In genomic region chr2:218547511-218547910, GRCh38 we compare ENCODE assay signal across 16 cellular contexts. TPM values are rescaled to one million over a fixed set of nuclear protein-coding genes. Genes with fewer than 3 reads are reported as not detected.
DNase-seq lines count a peak whose midpoint lies in the region; ATAC-seq and TF ChIP-seq lines count a peak whose summit lies in the region.
"Had no signal": no experiment of that assay in that cellular context is flagged by ENCODE, and none has a peak within 500 bp of the region (broad histone marks: within the 10 kb centered on the region; RNA-seq: fewer than 3 reads in every experiment).

No MANE protein-coding gene starts in this region.

- H3K4me3 ChIP-seq in endodermal cell (ENCODE audit: low read length) = no peak overlapping the region
- H3K4me3 ChIP-seq: BLaER1 treated with 17β-estradiol and CSF1 and Interleukin-3, amounts not matched to agents 10 nM and 100 nM; GM23248; HAP-1 had no signal

- H3K36me3 Mint-ChIP-seq in activated naive CD8-positive, alpha-beta T cell treated with anti-CD3 and anti-CD28 coated beads, Interleukin-2, amount 50 U/mL, for 24 hours (ENCODE audit: low read depth) = peaks cover 53% of the 10 kb centered on the region
- peaks cover 29% of the 10 kb centered on the region for H3K36me3 Mint-ChIP-seq in activated naive CD8-positive, alpha-beta T cell treated with anti-CD3 and anti-CD28 coated beads for 36 hours
- peaks cover 38% of the 10 kb centered on the region for H3K36me3 Mint-ChIP-seq in activated T-helper 1 cell treated with anti-CD3 and anti-CD28 coated beads, Interleukin-12 subunit alpha, Interleukin-12 subunit beta, Interleukin-2, Interleukin-4 antibody, amounts not matched to agents 30 ng/mL and 10 ng/mL and 1 ng/mL, durations not matched to agents 14 hours and 24 hours and 36 hours (ENCODE audit: low read depth)
- peaks cover 51% of the 10 kb centered on the region for H3K36me3 Mint-ChIP-seq in central memory CD8-positive, alpha-beta T cell (ENCODE audit: insufficient read depth)
- peaks cover 59% of the 10 kb centered on the region for H3K36me3 Mint-ChIP-seq in endodermal cell (ENCODE audit: low read depth)

- no peak overlapping the region for H3K27ac ChIP-seq in endodermal cell (ENCODE audit: low read depth, low read length)
- H3K27ac ChIP-seq: BLaER1 treated with 17β-estradiol and CSF1 and Interleukin-3, amounts not matched to agents 10 nM and 100 nM; GM23248; HL-60 had no signal

- ATAC-seq in activated naive CD8-positive, alpha-beta T cell treated with anti-CD3 and anti-CD28 coated beads, Interleukin-2, amount 50 U/mL, for 24 hours = peak; percentile 73
- no peak for ATAC-seq in central memory CD8-positive, alpha-beta T cell (replicated peaks; ENCODE audit: extremely low read depth, poor library complexity, severe bottlenecking)
- ATAC-seq: CD8-positive, alpha-beta T cell had no signal

- no peaks in the 10 kb centered on the region for H3K27me3 Mint-ChIP-seq in activated naive CD8-positive, alpha-beta T cell treated with anti-CD3 and anti-CD28 coated beads, Interleukin-2, amount 50 U/mL, for 24 hours
- H3K27me3 Mint-ChIP-seq in activated naive CD8-positive, alpha-beta T cell treated with anti-CD3 and anti-CD28 coated beads for 36 hours = no peaks in the 10 kb centered on the region
- no peaks in the 10 kb centered on the region for H3K27me3 Mint-ChIP-seq in activated T-helper 1 cell treated with anti-CD3 and anti-CD28 coated beads, Interleukin-12 subunit alpha, Interleukin-12 subunit beta, Interleukin-2, Interleukin-4 antibody, amounts not matched to agents 30 ng/mL and 10 ng/mL and 1 ng/mL, durations not matched to agents 14 hours and 24 hours and 36 hours (ENCODE audit: insufficient read depth)
- no peaks in the 10 kb centered on the region for H3K27me3 Mint-ChIP-seq in central memory CD8-positive, alpha-beta T cell
- no peaks in the 10 kb centered on the region for H3K27me3 Mint-ChIP-seq in endodermal cell (ENCODE audit: insufficient read depth)
- H3K27me3 Mint-ChIP-seq: B cell had no signal

- no peaks in the 10 kb centered on the region for H3K9me3 Mint-ChIP-seq in activated naive CD8-positive, alpha-beta T cell treated with anti-CD3 and anti-CD28 coated beads, Interleukin-2, amount 50 U/mL, for 24 hours
- no peaks in the 10 kb centered on the region for H3K9me3 Mint-ChIP-seq in activated naive CD8-positive, alpha-beta T cell treated with anti-CD3 and anti-CD28 coated beads for 36 hours
- H3K9me3 Mint-ChIP-seq in activated T-helper 1 cell treated with anti-CD3 and anti-CD28 coated beads, Interleukin-12 subunit alpha, Interleukin-12 subunit beta, Interleukin-2, Interleukin-4 antibody, amounts not matched to agents 30 ng/mL and 10 ng/mL and 1 ng/mL, durations not matched to agents 14 hours and 24 hours and 36 hours = no peaks in the 10 kb centered on the region
- H3K9me3 Mint-ChIP-seq in central memory CD8-positive, alpha-beta T cell = no peaks in the 10 kb centered on the region
- peaks cover 3% of the 10 kb centered on the region for H3K9me3 Mint-ChIP-seq in endodermal cell
- H3K9me3 Mint-ChIP-seq: CD8-positive, alpha-beta T cell had no signal

- no peak overlapping the region for H3K9ac ChIP-seq in endodermal cell (ENCODE audit: extremely low read depth, low read length, poor library complexity, severe bottlenecking)
- H3K9ac ChIP-seq: BLaER1 treated with 17β-estradiol and CSF1 and Interleukin-3, amounts not matched to agents 10 nM and 100 nM; GM23248 had no signal

- TF ChIP-seq CTCF in endodermal cell (conservative IDR thresholded peaks at IDR 0.05) = no peak

- peaks cover 74% of the 10 kb centered on the region for H3K36me3 ChIP-seq in endodermal cell (ENCODE audit: control insufficient read depth, insufficient read depth, low read length)

- no peaks in the 10 kb centered on the region for H3K27me3 ChIP-seq in endodermal cell (ENCODE audit: control insufficient read depth, insufficient read depth, low read length, poor library complexity, severe bottlenecking)
- H3K27me3 ChIP-seq: BLaER1 treated with 17β-estradiol and CSF1 and Interleukin-3, amounts not matched to agents 10 nM and 100 nM had no signal

- H3K9me3 ChIP-seq in endodermal cell (ENCODE audit: control insufficient read depth, low read length) = no peaks in the 10 kb centered on the region
- H3K9me3 ChIP-seq: BLaER1 treated with 17β-estradiol and CSF1 and Interleukin-3, amounts not matched to agents 10 nM and 100 nM; HAP-1 had no signal

- H3K27ac Mint-ChIP-seq in activated naive CD8-positive, alpha-beta T cell treated with anti-CD3 and anti-CD28 coated beads, Interleukin-2, amount 50 U/mL, for 24 hours = peak overlapping the region; percentile 57
- no peak overlapping the region for H3K27ac Mint-ChIP-seq in activated naive CD8-positive, alpha-beta T cell treated with anti-CD3 and anti-CD28 coated beads for 36 hours
- peak overlapping the region; percentile 8 for H3K27ac Mint-ChIP-seq in activated T-helper 1 cell treated with anti-CD3 and anti-CD28 coated beads, Interleukin-12 subunit alpha, Interleukin-12 subunit beta, Interleukin-2, Interleukin-4 antibody, amounts not matched to agents 30 ng/mL and 10 ng/mL and 1 ng/mL, durations not matched to agents 14 hours and 24 hours and 36 hours
- H3K27ac Mint-ChIP-seq in central memory CD8-positive, alpha-beta T cell (ENCODE audit: low read depth) = peak overlapping the region; percentile 16
- no peak overlapping the region for H3K27ac Mint-ChIP-seq in endodermal cell
- H3K27ac Mint-ChIP-seq: B cell; CD8-positive, alpha-beta T cell had no signal

- no peaks in the 10 kb centered on the region for H3K4me1 ChIP-seq in endodermal cell (ENCODE audit: control insufficient read depth, insufficient read depth, low read length)
- H3K4me1 ChIP-seq: HAP-1 had no signal

- intact Hi-C loops in activated T-helper 1 cell treated with anti-CD3 and anti-CD28 coated beads, Interleukin-12 subunit alpha, Interleukin-12 subunit beta, Interleukin-2, Interleukin-4 antibody, amounts not matched to agents 30 ng/mL and 10 ng/mL and 1 ng/mL, durations not matched to agents 14 hours and 24 hours and 36 hours (cut with micrococcal nuclease) = no loop called here

- DNase-seq in activated naive CD8-positive, alpha-beta T cell treated with anti-CD3 and anti-CD28 coated beads, Interleukin-2, amount 50 U/mL, for 24 hours = no peak
- no peak for DNase-seq in activated naive CD8-positive, alpha-beta T cell treated with anti-CD3 and anti-CD28 coated beads for 36 hours
- no peak for DNase-seq in activated T-helper 1 cell treated with anti-CD3 and anti-CD28 coated beads, Interleukin-12 subunit alpha, Interleukin-12 subunit beta, Interleukin-2, Interleukin-4 antibody, amounts not matched to agents 30 ng/mL and 10 ng/mL and 1 ng/mL, durations not matched to agents 14 hours and 24 hours and 36 hours (ENCODE audit: low spot score)
- no peak for DNase-seq in central memory CD8-positive, alpha-beta T cell (ENCODE audit: low spot score in 2 of 2)
- DNase-seq in GDM1 (lab: John Stamatoyannopoulos, UW) (no peak), endodermal cell (no peak)
- DNase-seq: CD8-positive, alpha-beta T cell; DMS 273 treated with DMSO at 0.1 percent for 48 hours; DMS53; DND-41; EL; GM23248 had no signal

- H3K4me1 Mint-ChIP-seq in activated naive CD8-positive, alpha-beta T cell treated with anti-CD3 and anti-CD28 coated beads, Interleukin-2, amount 50 U/mL, for 24 hours = peaks cover 13% of the 10 kb centered on the region
- H3K4me1 Mint-ChIP-seq in activated naive CD8-positive, alpha-beta T cell treated with anti-CD3 and anti-CD28 coated beads for 36 hours = peaks cover 8% of the 10 kb centered on the region
- H3K4me1 Mint-ChIP-seq in activated T-helper 1 cell treated with anti-CD3 and anti-CD28 coated beads, Interleukin-12 subunit alpha, Interleukin-12 subunit beta, Interleukin-2, Interleukin-4 antibody, amounts not matched to agents 30 ng/mL and 10 ng/mL and 1 ng/mL, durations not matched to agents 14 hours and 24 hours and 36 hours (ENCODE audit: low read depth) = peaks cover 6% of the 10 kb centered on the region
- no peaks in the 10 kb centered on the region for H3K4me1 Mint-ChIP-seq in central memory CD8-positive, alpha-beta T cell
- H3K4me1 Mint-ChIP-seq in endodermal cell = no peaks in the 10 kb centered on the region
- H3K4me1 Mint-ChIP-seq: B cell had no signal

- no peak overlapping the region for H3K4me3 Mint-ChIP-seq in activated naive CD8-positive, alpha-beta T cell treated with anti-CD3 and anti-CD28 coated beads, Interleukin-2, amount 50 U/mL, for 24 hours
- no peak overlapping the region for H3K4me3 Mint-ChIP-seq in activated naive CD8-positive, alpha-beta T cell treated with anti-CD3 and anti-CD28 coated beads for 36 hours
- H3K4me3 Mint-ChIP-seq in activated T-helper 1 cell treated with anti-CD3 and anti-CD28 coated beads, Interleukin-12 subunit alpha, Interleukin-12 subunit beta, Interleukin-2, Interleukin-4 antibody, amounts not matched to agents 30 ng/mL and 10 ng/mL and 1 ng/mL, durations not matched to agents 14 hours and 24 hours and 36 hours = no peak overlapping the region
- no peak overlapping the region for H3K4me3 Mint-ChIP-seq in central memory CD8-positive, alpha-beta T cell
- H3K4me3 Mint-ChIP-seq in endodermal cell = no peak overlapping the region
- H3K4me3 Mint-ChIP-seq: B cell; CD8-positive, alpha-beta T cell had no signal

RNA-seq across cellular contexts. Expression of gene USP37, which starts 20.6 kb away (rescaled TPM):
- total RNA-seq in activated naive CD8-positive, alpha-beta T cell treated with anti-CD3 and anti-CD28 coated beads for 36 hours = 10 to 100 TPM; 29.7 to 31.2 TPM
- total RNA-seq in activated T-helper 1 cell treated with anti-CD3 and anti-CD28 coated beads, Interleukin-12 subunit alpha, Interleukin-12 subunit beta, Interleukin-2, Interleukin-4 antibody, amounts not matched to agents 30 ng/mL and 10 ng/mL and 1 ng/mL, durations not matched to agents 14 hours and 24 hours and 36 hours = 43.5 and 50.4 TPM in 2 replicates
- total RNA-seq in endodermal cell = 10 to 100 TPM; 23.2 to 24.0 TPM
- 12.4 TPM for polyA plus RNA-seq in endodermal cell (2013, experiment 1 of 2)
- polyA plus RNA-seq in endodermal cell (2013, experiment 2 of 2) = 11.9 TPM

RNA-seq across cellular contexts. Expression of gene CNOT9, which starts 21.1 kb away (rescaled TPM):
- total RNA-seq in activated naive CD8-positive, alpha-beta T cell treated with anti-CD3 and anti-CD28 coated beads for 36 hours = 100 to 1,000 TPM; 129 to 131 TPM
- total RNA-seq in activated T-helper 1 cell treated with anti-CD3 and anti-CD28 coated beads, Interleukin-12 subunit alpha, Interleukin-12 subunit beta, Interleukin-2, Interleukin-4 antibody, amounts not matched to agents 30 ng/mL and 10 ng/mL and 1 ng/mL, durations not matched to agents 14 hours and 24 hours and 36 hours = 138 TPM in 2 replicates
- 10 to 100 TPM; 64.2 to 65.6 TPM for total RNA-seq in endodermal cell
- polyA plus RNA-seq in endodermal cell (2013, experiment 1 of 2) = 73.6 TPM
- 70.0 TPM for polyA plus RNA-seq in endodermal cell (2013, experiment 2 of 2)

Comparison
In these comparisons a context has a peak if more than half of its experiments do, and no peak if none do; other contexts are left out.
1. H3K27ac Mint-ChIP-seq: peak in activated naive CD8-positive, alpha-beta T cell treated with anti-CD3 and anti-CD28 coated beads, Interleukin-2, amount 50 U/mL, for 24 hours (single experiment), activated T-helper 1 cell treated with anti-CD3 and anti-CD28 coated beads, Interleukin-12 subunit alpha, Interleukin-12 subunit beta, Interleukin-2, Interleukin-4 antibody, amounts not matched to agents 30 ng/mL and 10 ng/mL and 1 ng/mL, durations not matched to agents 14 hours and 24 hours and 36 hours (single experiment) and central memory CD8-positive, alpha-beta T cell (single experiment); none in activated naive CD8-positive, alpha-beta T cell treated with anti-CD3 and anti-CD28 coated beads for 36 hours (single experiment) and endodermal cell (single experiment).